1 cellular context compared by ENCODE assay signal in the genomic region with DNA sequence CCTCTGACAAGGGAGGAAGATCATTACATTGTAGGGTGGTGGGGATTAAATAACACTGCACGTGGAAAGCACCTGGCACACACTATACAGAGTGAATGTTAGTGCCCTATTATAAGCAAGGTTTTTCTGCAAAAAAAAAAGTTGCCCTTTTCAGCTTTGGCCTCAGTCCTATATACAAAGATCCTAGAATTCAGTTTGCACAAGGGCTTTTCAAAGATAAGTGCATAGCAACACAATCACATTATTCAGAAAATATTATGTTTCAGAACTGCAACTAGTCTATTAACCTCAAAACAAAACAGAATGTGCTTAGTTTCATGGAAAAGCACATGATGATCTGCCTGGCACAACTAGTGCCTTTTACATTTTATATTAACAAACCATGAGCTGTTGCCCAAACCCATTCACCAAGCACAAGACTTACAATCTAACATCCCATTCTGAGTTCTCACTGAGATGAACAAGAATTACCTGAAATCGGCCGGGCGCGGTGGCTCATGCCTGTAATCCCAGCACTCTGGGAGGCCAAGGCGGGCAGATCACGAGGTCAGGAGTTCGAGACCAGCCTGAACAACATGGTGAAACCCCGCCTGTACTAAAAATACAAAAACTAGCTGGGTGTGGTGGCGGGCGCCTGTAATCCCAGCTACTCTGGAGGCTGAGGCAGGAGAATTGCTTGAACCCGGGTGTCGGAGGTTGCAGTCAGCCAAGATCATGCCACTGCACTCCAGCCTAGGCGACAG.
TF ChIP-seq lines count a peak whose summit lies in the region.

No MANE protein-coding gene starts in this region.

TF ChIP-seq in liver, 16 proteins besides CTCF, POLR2A, EP300 and RAD21 (continued from another document):
- TF ChIP-seq, protein P1, sequence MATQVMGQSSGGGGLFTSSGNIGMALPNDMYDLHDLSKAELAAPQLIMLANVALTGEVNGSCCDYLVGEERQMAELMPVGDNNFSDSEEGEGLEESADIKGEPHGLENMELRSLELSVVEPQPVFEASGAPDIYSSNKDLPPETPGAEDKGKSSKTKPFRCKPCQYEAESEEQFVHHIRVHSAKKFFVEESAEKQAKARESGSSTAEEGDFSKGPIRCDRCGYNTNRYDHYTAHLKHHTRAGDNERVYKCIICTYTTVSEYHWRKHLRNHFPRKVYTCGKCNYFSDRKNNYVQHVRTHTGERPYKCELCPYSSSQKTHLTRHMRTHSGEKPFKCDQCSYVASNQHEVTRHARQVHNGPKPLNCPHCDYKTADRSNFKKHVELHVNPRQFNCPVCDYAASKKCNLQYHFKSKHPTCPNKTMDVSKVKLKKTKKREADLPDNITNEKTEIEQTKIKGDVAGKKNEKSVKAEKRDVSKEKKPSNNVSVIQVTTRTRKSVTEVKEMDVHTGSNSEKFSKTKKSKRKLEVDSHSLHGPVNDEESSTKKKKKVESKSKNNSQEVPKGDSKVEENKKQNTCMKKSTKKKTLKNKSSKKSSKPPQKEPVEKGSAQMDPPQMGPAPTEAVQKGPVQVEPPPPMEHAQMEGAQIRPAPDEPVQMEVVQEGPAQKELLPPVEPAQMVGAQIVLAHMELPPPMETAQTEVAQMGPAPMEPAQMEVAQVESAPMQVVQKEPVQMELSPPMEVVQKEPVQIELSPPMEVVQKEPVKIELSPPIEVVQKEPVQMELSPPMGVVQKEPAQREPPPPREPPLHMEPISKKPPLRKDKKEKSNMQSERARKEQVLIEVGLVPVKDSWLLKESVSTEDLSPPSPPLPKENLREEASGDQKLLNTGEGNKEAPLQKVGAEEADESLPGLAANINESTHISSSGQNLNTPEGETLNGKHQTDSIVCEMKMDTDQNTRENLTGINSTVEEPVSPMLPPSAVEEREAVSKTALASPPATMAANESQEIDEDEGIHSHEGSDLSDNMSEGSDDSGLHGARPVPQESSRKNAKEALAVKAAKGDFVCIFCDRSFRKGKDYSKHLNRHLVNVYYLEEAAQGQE (IDR thresholded peaks at IDR 0.05) = no peak
- TF ChIP-seq GABPA (IDR thresholded peaks at IDR 0.05 in 1 of 2, conservative IDR thresholded peaks at IDR 0.05 in 1 of 2) (no peak), YY1 (IDR thresholded peaks at IDR 0.05) (no peak)
